ENCODE assay signal across 8 cellular contexts in genomic region chr6:33212857-33213165, GRCh38. TPM values are rescaled to one million over a fixed set of nuclear protein-coding genes. Genes with fewer than 3 reads are reported as not detected.
DNase-seq lines count a peak whose midpoint lies in the region; ATAC-seq, FAIRE-seq and TF ChIP-seq lines count a peak whose summit lies in the region.

No MANE protein-coding gene starts in this region.

- H3K36me3 Mint-ChIP-seq in activated T-cell treated with anti-CD3 and anti-CD28 coated beads, Interleukin-2, amount 50 U/mL, for 72 hours (ENCODE audit: insufficient read depth in 2 of 2): peaks cover 4 to 12% of the 10 kb centered on the region in 2 donors
- peaks cover 21% of the 10 kb centered on the region for H3K36me3 Mint-ChIP-seq in memory B cell

- TF ChIP-seq CTCF in brain microvascular endothelial cell (IDR thresholded peaks at IDR 0.05; ENCODE audit: low read depth, low read length, missing control alignments) (no peak), tibial artery (IDR thresholded peaks at IDR 0.05) (no peak)

- H3K36me3 ChIP-seq in brain microvascular endothelial cell (replicated peaks) (peaks cover 11% of the 10 kb centered on the region), tibial artery (peaks cover 0 to 28% (median 22%) of the 10 kb centered on the region in 3 donors)

- H3K4me3 Mint-ChIP-seq in activated T-cell treated with anti-CD3 and anti-CD28 coated beads, Interleukin-2, amount 50 U/mL, for 72 hours: peak overlapping the region; percentile 81 to 88
- peak overlapping the region; percentile 19 for H3K4me3 Mint-ChIP-seq in memory B cell

- in situ Hi-C loops in brain microvascular endothelial cell (cut with HindIII; ENCODE audit: low pct_ligation_motif_present, low sequenced_read_pairs): no loop called here

- H3K4me3 ChIP-seq in brain microvascular endothelial cell (ENCODE audit: low read depth, low read length) (peak overlapping the region; percentile 56), tibial artery (peak overlapping the region; percentile 52 to 54)

- no peak for ATAC-seq in activated T-cell treated with anti-CD3 and anti-CD28 coated beads, Interleukin-2, amount 50 U/mL, for 72 hours (replicated peaks in 1 of 2)
- ATAC-seq in memory B cell (ENCODE audit: low read depth): no peak
- no peak for ATAC-seq in GM19395 (IDR thresholded peaks at IDR 0.05; ENCODE audit: unreplicated experiment)

- no peak for FAIRE-seq in RCC 7860 (lab: Jason Lieb, UNC)

- peaks cover 0 to 26% (median 19%) of the 10 kb centered on the region in 4 donors for H3K4me1 ChIP-seq in tibial artery

- no peaks in the 10 kb centered on the region for H3K9me3 ChIP-seq in tibial artery

- H3K27ac Mint-ChIP-seq in activated T-cell treated with anti-CD3 and anti-CD28 coated beads, Interleukin-2, amount 50 U/mL, for 72 hours: no peak overlapping the region
- H3K27ac Mint-ChIP-seq in memory B cell: no peak overlapping the region

- DNase-seq in activated T-cell treated with anti-CD3 and anti-CD28 coated beads, Interleukin-2, amount 50 U/mL, for 72 hours: no peak
- no peak for DNase-seq in activated T-cell treated with anti-CD3 and anti-CD28 coated beads, Interleukin-2, amount 50 U/mL, for 48 hours
- DNase-seq in brain microvascular endothelial cell (no peak), memory B cell (ENCODE audit: low spot score in 2 of 2) (no peak), tibial artery (no peak), NK-92 (lab: John Stamatoyannopoulos, UW; ENCODE audit: unreplicated experiment) (no peak), RCC 7860 (ENCODE audit: low spot score) (no peak)

- intact Hi-C loops in tibial artery (cut with DNase I; ENCODE audit: low total_unique reads): loop anchor here (5.0 kb wide), 1 partner anchor 34 kb away; no protein-coding TSS in a partner anchor

- H3K27me3 ChIP-seq in brain microvascular endothelial cell (replicated peaks): no peaks in the 10 kb centered on the region
- H3K27me3 ChIP-seq in tibial artery: no peaks in the 10 kb centered on the region

- H3K27ac ChIP-seq in brain microvascular endothelial cell (no peak overlapping the region), tibial artery (peak overlapping the region in 1 of 2 donors; percentile 56)

- peaks cover 32% of the 10 kb centered on the region for H3K27me3 Mint-ChIP-seq in activated T-cell treated with anti-CD3 and anti-CD28 coated beads, Interleukin-2, amount 50 U/mL, for 72 hours (ENCODE audit: low read depth)
- H3K27me3 Mint-ChIP-seq in memory B cell: peaks cover 23% of the 10 kb centered on the region

- no peaks in the 10 kb centered on the region for H3K9me3 Mint-ChIP-seq in activated T-cell treated with anti-CD3 and anti-CD28 coated beads, Interleukin-2, amount 50 U/mL, for 72 hours
- no peaks in the 10 kb centered on the region for H3K9me3 Mint-ChIP-seq in memory B cell

- peaks cover 48% of the 10 kb centered on the region for H3K4me1 Mint-ChIP-seq in activated T-cell treated with anti-CD3 and anti-CD28 coated beads, Interleukin-2, amount 50 U/mL, for 72 hours (ENCODE audit: low read depth)
- H3K4me1 Mint-ChIP-seq in memory B cell: peaks cover 25% of the 10 kb centered on the region

RNA-seq across cellular contexts. Expression of gene RING1, which starts 4.5 kb away (rescaled TPM):
- total RNA-seq in activated T-cell treated with anti-CD3 and anti-CD28 coated beads, Interleukin-2, amount 50 U/mL, for 72 hours: 10 to 100 TPM; 30.1 to 37.7 TPM

RNA-seq across cellular contexts. Expression of gene HSD17B8, which starts 8.4 kb away (rescaled TPM):
- total RNA-seq in activated T-cell treated with anti-CD3 and anti-CD28 coated beads, Interleukin-2, amount 50 U/mL, for 72 hours: 10 to 100 TPM; 35.8 to 36.0 TPM

RNA-seq across cellular contexts. Expression of gene SLC39A7, which starts 12.1 kb away (rescaled TPM):
- 10 to 100 TPM; 56.1 to 58.3 TPM for total RNA-seq in activated T-cell treated with anti-CD3 and anti-CD28 coated beads, Interleukin-2, amount 50 U/mL, for 72 hours

RNA-seq across cellular contexts. Expression of gene RXRB, which starts 12.3 kb away (rescaled TPM):
- 10 to 100 TPM; 55.6 to 57.5 TPM for total RNA-seq in activated T-cell treated with anti-CD3 and anti-CD28 coated beads, Interleukin-2, amount 50 U/mL, for 72 hours

RNA-seq across cellular contexts. Expression of gene COL11A2, which starts 20.5 kb away (rescaled TPM):
- 1 to 10 TPM; 2.5 to 3.2 TPM for total RNA-seq in activated T-cell treated with anti-CD3 and anti-CD28 coated beads, Interleukin-2, amount 50 U/mL, for 72 hours
